ENCODE assay signal across 15 cellular contexts in genomic region chr3:120214161-120214560, GRCh38.
A peak's percentile ranks its signal among the peaks of the same experiment; 100 is the strongest.
DNase-seq lines count a peak whose midpoint lies in the region; FAIRE-seq and TF ChIP-seq lines count a peak whose summit lies in the region.
"Had no signal": no experiment of that assay in that cellular context is flagged by ENCODE, and none has a peak within 500 bp of the region (broad histone marks: within the 10 kb centered on the region; RNA-seq: fewer than 3 reads in every experiment).

No MANE protein-coding gene starts in this region.

- H3K36me3 Mint-ChIP-seq in type B pancreatic cell: no peaks in the 10 kb centered on the region
- no peaks in the 10 kb centered on the region for H3K36me3 Mint-ChIP-seq in activated naive CD4-positive, alpha-beta T cell treated with anti-CD3 and anti-CD28 coated beads, Interleukin-2, amount 10 ng/mL, durations not matched to agents 7 days and 5 days

- peaks cover 16% of the 10 kb centered on the region for H3K4me1 Mint-ChIP-seq in type B pancreatic cell (ENCODE audit: unreplicated experiment)
- no peaks in the 10 kb centered on the region for H3K4me1 Mint-ChIP-seq in activated naive CD4-positive, alpha-beta T cell treated with anti-CD3 and anti-CD28 coated beads, Interleukin-2, amount 10 ng/mL, durations not matched to agents 7 days and 5 days

- H3K9ac ChIP-seq in kidney (ENCODE audit: low read length in 2 of 2): no peak overlapping the region

- H3K36me3 ChIP-seq in kidney (ENCODE audit: control insufficient read depth in 1 of 2, insufficient read depth in 2 of 2, low read length in 2 of 2): no peaks in the 10 kb centered on the region

- TF ChIP-seq CTCF in fibroblast of mammary gland (conservative IDR thresholded peaks at IDR 0.05; ENCODE audit: control insufficient read depth, insufficient read depth, low read depth, low read length): no peak
- TF ChIP-seq CTCF in type B pancreatic cell (conservative IDR thresholded peaks at IDR 0.05): no peak
- TF ChIP-seq CTCF in kidney (IDR thresholded peaks at IDR 0.05; ENCODE audit: borderline replicate concordance, extremely low read depth, insufficient read depth): no peak

- DNase-seq in NCI-H345 (lab: John Stamatoyannopoulos, UW) (peak; percentile 23), NCI-H345 treated with DMSO at 0.1 percent for 48 hours (lab: John Stamatoyannopoulos, UW; ENCODE audit: unreplicated experiment) (no peak), NCI-H82 treated with DMSO at 0.1 percent for 48 hours (lab: John Stamatoyannopoulos, UW; ENCODE audit: unreplicated experiment) (peak; percentile 57), fibroblast of mammary gland (ENCODE audit: low read depth) (peak; percentile 28), type B pancreatic cell (ENCODE audit: extremely low spot score, unreplicated experiment) (no peak), kidney (no peak), ureter (ENCODE audit: low spot score) (no peak)
- no peak for DNase-seq in activated naive CD4-positive, alpha-beta T cell treated with anti-CD3 and anti-CD28 coated beads, Interleukin-2, amount 10 ng/mL, durations not matched to agents 7 days and 5 days
- DNase-seq: ACHN; activated CD8-positive, alpha-beta memory T cell treated with anti-CD3 and anti-CD28 coated beads for 24 hours; body of pancreas; dorsolateral prefrontal cortex; GF-D8; substantia nigra had no signal

- H3K4me3 ChIP-seq in fibroblast of mammary gland (ENCODE audit: control insufficient read depth, low read depth, low read length) (no peak overlapping the region), kidney (ENCODE audit: low read length in 2 of 2) (no peak overlapping the region)
- H3K4me3 ChIP-seq: body of pancreas, dorsolateral prefrontal cortex had no signal

- CTCF ChIA-PET in activated naive CD4-positive, alpha-beta T cell treated with anti-CD3 and anti-CD28 coated beads, Interleukin-2, amount 10 ng/mL, durations not matched to agents 7 days and 5 days (lab: Charles Lee): no interaction called here

- peak overlapping the region; percentile 8 for H3K27ac Mint-ChIP-seq in type B pancreatic cell
- no peak overlapping the region for H3K27ac Mint-ChIP-seq in activated naive CD4-positive, alpha-beta T cell treated with anti-CD3 and anti-CD28 coated beads, Interleukin-2, amount 10 ng/mL, durations not matched to agents 7 days and 5 days
- H3K27ac Mint-ChIP-seq: activated T-helper 2 cell treated with anti-CD3 and anti-CD28 coated beads, Interferon-gamma antibody, Interleukin-2, Interleukin-4, amounts not matched to agents 10 μg/mL and 5 μg/mL and 100 μg/mL, durations not matched to agents 14 hours and 24 hours and 36 hours had no signal

- intact Hi-C loops in kidney (cut with DNase I): no loop called here

- H3K4me1 ChIP-seq in kidney (ENCODE audit: control insufficient read depth in 1 of 2, insufficient read depth in 1 of 2, low read depth in 1 of 2, low read length in 2 of 2): no peaks in the 10 kb centered on the region
- H3K4me1 ChIP-seq: body of pancreas had no signal

- H3K9me3 Mint-ChIP-seq in type B pancreatic cell: peaks cover 6% of the 10 kb centered on the region
- H3K9me3 Mint-ChIP-seq in activated naive CD4-positive, alpha-beta T cell treated with anti-CD3 and anti-CD28 coated beads, Interleukin-2, amount 10 ng/mL, durations not matched to agents 7 days and 5 days: no peaks in the 10 kb centered on the region
- H3K9me3 Mint-ChIP-seq: activated T-helper 2 cell treated with anti-CD3 and anti-CD28 coated beads, Interferon-gamma antibody, Interleukin-2, Interleukin-4, amounts not matched to agents 10 μg/mL and 5 μg/mL and 100 μg/mL, durations not matched to agents 14 hours and 24 hours and 36 hours had no signal

- no peak for FAIRE-seq in kidney (lab: Jason Lieb, UNC)

- no peaks in the 10 kb centered on the region for H3K27me3 Mint-ChIP-seq in type B pancreatic cell
- peaks cover 4% of the 10 kb centered on the region for H3K27me3 Mint-ChIP-seq in activated naive CD4-positive, alpha-beta T cell treated with anti-CD3 and anti-CD28 coated beads, Interleukin-2, amount 10 ng/mL, durations not matched to agents 7 days and 5 days

- H3K4me3 Mint-ChIP-seq in type B pancreatic cell: no peak overlapping the region
- no peak overlapping the region for H3K4me3 Mint-ChIP-seq in activated naive CD4-positive, alpha-beta T cell treated with anti-CD3 and anti-CD28 coated beads, Interleukin-2, amount 10 ng/mL, durations not matched to agents 7 days and 5 days

- H3K27ac ChIP-seq in kidney (ENCODE audit: low read depth in 2 of 2, low read length in 2 of 2): no peak overlapping the region
- H3K27ac ChIP-seq: body of pancreas, dorsolateral prefrontal cortex had no signal

- H3K9me3 ChIP-seq in kidney (ENCODE audit: control insufficient read depth in 1 of 2, low read length in 2 of 2): no peaks in the 10 kb centered on the region
- H3K9me3 ChIP-seq: body of pancreas had no signal

Comparison
In these comparisons a context has a peak if more than half of its experiments do, and no peak if none do; other contexts are left out.
1. DNase-seq: peak in NCI-H345 (single experiment), NCI-H82 treated with DMSO at 0.1 percent for 48 hours (single experiment) and fibroblast of mammary gland (single experiment); none in NCI-H345 treated with DMSO at 0.1 percent for 48 hours (single experiment), type B pancreatic cell (single experiment), kidney (single experiment), ureter (single experiment) and activated naive CD4-positive, alpha-beta T cell treated with anti-CD3 and anti-CD28 coated beads, Interleukin-2, amount 10 ng/mL, durations not matched to agents 7 days and 5 days (single experiment).